1 cellular context compared by ENCODE assay signal in genomic region chr7:57364933-57365710, GRCh38.
TF ChIP-seq lines count a peak whose summit lies in the region.

No MANE protein-coding gene starts in this region.

TF ChIP-seq in WTC11, 78 proteins besides CTCF, POLR2A, EP300 and RAD21 (continued from another document):
- TF ChIP-seq PRDM15 (CRISPR knock-in tag; IDR thresholded peaks at IDR 0.05) (no peak), EMX1 (CRISPR knock-in tag; IDR thresholded peaks at IDR 0.05) (no peak), RORB (CRISPR knock-in tag; IDR thresholded peaks at IDR 0.05) (no peak), TP53 (CRISPR knock-in tag; IDR thresholded peaks at IDR 0.05) (no peak), SMAD3 (CRISPR knock-in tag; IDR thresholded peaks at IDR 0.05; ENCODE audit: borderline replicate concordance) (no peak), JUN (CRISPR knock-in tag; IDR thresholded peaks at IDR 0.05) (no peak), SP1 (CRISPR knock-in tag; conservative IDR thresholded peaks at IDR 0.05) (no peak), E2F4 (CRISPR knock-in tag; IDR thresholded peaks at IDR 0.05; ENCODE audit: borderline replicate concordance, low read depth) (no peak), ZNF423 (CRISPR knock-in tag; IDR thresholded peaks at IDR 0.05) (no peak), FOXP1 (CRISPR knock-in tag; IDR thresholded peaks at IDR 0.05; ENCODE audit: borderline replicate concordance) (no peak), ZNF121 (CRISPR knock-in tag; IDR thresholded peaks at IDR 0.05) (no peak)
- TF ChIP-seq, protein P1, sequence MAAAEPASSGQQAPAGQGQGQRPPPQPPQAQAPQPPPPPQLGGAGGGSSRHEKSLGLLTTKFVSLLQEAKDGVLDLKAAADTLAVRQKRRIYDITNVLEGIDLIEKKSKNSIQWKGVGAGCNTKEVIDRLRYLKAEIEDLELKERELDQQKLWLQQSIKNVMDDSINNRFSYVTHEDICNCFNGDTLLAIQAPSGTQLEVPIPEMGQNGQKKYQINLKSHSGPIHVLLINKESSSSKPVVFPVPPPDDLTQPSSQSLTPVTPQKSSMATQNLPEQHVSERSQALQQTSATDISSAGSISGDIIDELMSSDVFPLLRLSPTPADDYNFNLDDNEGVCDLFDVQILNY (CRISPR knock-in tag; IDR thresholded peaks at IDR 0.05), result no peak
- TF ChIP-seq, protein P2, sequence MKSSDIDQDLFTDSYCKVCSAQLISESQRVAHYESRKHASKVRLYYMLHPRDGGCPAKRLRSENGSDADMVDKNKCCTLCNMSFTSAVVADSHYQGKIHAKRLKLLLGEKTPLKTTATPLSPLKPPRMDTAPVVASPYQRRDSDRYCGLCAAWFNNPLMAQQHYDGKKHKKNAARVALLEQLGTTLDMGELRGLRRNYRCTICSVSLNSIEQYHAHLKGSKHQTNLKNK (CRISPR knock-in tag; IDR thresholded peaks at IDR 0.05), result no peak
- TF ChIP-seq, protein P3, sequence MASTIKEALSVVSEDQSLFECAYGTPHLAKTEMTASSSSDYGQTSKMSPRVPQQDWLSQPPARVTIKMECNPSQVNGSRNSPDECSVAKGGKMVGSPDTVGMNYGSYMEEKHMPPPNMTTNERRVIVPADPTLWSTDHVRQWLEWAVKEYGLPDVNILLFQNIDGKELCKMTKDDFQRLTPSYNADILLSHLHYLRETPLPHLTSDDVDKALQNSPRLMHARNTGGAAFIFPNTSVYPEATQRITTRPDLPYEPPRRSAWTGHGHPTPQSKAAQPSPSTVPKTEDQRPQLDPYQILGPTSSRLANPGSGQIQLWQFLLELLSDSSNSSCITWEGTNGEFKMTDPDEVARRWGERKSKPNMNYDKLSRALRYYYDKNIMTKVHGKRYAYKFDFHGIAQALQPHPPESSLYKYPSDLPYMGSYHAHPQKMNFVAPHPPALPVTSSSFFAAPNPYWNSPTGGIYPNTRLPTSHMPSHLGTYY (CRISPR knock-in tag; IDR thresholded peaks at IDR 0.05), result no peak
